ENCODE assay signal across 1 cellular context in genomic region chr6:109978174-109979032, GRCh38.
TF ChIP-seq lines count a peak whose summit lies in the region.

A gene with protein sequence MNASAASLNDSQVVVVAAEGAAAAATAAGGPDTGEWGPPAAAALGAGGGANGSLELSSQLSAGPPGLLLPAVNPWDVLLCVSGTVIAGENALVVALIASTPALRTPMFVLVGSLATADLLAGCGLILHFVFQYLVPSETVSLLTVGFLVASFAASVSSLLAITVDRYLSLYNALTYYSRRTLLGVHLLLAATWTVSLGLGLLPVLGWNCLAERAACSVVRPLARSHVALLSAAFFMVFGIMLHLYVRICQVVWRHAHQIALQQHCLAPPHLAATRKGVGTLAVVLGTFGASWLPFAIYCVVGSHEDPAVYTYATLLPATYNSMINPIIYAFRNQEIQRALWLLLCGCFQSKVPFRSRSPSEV (plus strand): TSS chr6:109978311. CDS start chr6:109979113, 802 bp downstream.

TF ChIP-seq in HepG2, 621 proteins besides CTCF, POLR2A, EP300 and RAD21 (continued from another document and continues in another):
- TF ChIP-seq, protein P1, sequence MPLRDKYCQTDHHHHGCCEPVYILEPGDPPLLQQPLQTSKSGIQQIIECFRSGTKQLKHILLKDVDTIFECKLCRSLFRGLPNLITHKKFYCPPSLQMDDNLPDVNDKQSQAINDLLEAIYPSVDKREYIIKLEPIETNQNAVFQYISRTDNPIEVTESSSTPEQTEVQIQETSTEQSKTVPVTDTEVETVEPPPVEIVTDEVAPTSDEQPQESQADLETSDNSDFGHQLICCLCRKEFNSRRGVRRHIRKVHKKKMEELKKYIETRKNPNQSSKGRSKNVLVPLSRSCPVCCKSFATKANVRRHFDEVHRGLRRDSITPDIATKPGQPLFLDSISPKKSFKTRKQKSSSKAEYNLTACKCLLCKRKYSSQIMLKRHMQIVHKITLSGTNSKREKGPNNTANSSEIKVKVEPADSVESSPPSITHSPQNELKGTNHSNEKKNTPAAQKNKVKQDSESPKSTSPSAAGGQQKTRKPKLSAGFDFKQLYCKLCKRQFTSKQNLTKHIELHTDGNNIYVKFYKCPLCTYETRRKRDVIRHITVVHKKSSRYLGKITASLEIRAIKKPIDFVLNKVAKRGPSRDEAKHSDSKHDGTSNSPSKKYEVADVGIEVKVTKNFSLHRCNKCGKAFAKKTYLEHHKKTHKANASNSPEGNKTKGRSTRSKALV (CRISPR knock-in tag; IDR thresholded peaks at IDR 0.05): peak; percentile 78; the same call in 1 of the 2 replicates
- no peak for TF ChIP-seq IKZF1 (IDR thresholded peaks at IDR 0.05)
- TF ChIP-seq SRSF1 (optimal IDR thresholded peaks at IDR 0.05; ENCODE audit: low read depth, low read length): no peak
- TF ChIP-seq ZNF562 (CRISPR knock-in tag; IDR thresholded peaks at IDR 0.05; ENCODE audit: borderline replicate concordance): no peak
- TF ChIP-seq, protein P2, sequence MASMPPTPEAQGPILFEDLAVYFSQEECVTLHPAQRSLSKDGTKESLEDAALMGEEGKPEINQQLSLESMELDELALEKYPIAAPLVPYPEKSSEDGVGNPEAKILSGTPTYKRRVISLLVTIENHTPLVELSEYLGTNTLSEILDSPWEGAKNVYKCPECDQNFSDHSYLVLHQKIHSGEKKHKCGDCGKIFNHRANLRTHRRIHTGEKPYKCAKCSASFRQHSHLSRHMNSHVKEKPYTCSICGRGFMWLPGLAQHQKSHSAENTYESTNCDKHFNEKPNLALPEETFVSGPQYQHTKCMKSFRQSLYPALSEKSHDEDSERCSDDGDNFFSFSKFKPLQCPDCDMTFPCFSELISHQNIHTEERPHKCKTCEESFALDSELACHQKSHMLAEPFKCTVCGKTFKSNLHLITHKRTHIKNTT (CRISPR knock-in tag; IDR thresholded peaks at IDR 0.05): no peak
- TF ChIP-seq GLI4 (CRISPR knock-in tag; IDR thresholded peaks at IDR 0.05; ENCODE audit: borderline replicate concordance): no peak
- TF ChIP-seq, protein P3, sequence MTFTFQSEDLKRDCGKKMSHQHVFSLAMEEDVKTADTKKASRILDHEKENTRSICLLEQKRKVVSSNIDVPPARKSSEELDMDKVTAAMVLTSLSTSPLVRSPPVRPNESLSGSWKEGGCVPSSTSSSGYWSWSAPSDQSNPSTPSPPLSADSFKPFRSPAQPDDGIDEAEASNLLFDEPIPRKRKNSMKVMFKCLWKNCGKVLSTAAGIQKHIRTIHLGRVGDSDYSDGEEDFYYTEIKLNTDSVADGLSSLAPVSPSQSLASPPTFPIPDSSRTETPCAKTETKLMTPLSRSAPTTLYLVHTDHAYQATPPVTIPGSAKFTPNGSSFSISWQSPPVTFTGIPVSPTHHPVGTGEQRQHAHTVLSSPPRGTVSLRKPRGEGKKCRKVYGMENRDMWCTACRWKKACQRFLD (CRISPR knock-in tag; IDR thresholded peaks at IDR 0.05; ENCODE audit: borderline replicate concordance): 0 out of 2 replicates have a peak, but pooled peaks have one; percentile 76
- TF ChIP-seq ZNF136 (CRISPR knock-in tag; IDR thresholded peaks at IDR 0.05; ENCODE audit: low read depth): no peak
- TF ChIP-seq JARID2 (CRISPR knock-in tag; IDR thresholded peaks at IDR 0.05; ENCODE audit: insufficient replicate concordance): no peak
- no peak for TF ChIP-seq ZNF710 (CRISPR knock-in tag; IDR thresholded peaks at IDR 0.05; ENCODE audit: borderline replicate concordance)
- TF ChIP-seq ZFP1 (CRISPR knock-in tag; IDR thresholded peaks at IDR 0.05): no peak
- peak; percentile 44; the same call in 1 of the 2 replicates for TF ChIP-seq ZNF367 (CRISPR knock-in tag; IDR thresholded peaks at IDR 0.05; ENCODE audit: borderline replicate concordance)
- TF ChIP-seq, protein P4, sequence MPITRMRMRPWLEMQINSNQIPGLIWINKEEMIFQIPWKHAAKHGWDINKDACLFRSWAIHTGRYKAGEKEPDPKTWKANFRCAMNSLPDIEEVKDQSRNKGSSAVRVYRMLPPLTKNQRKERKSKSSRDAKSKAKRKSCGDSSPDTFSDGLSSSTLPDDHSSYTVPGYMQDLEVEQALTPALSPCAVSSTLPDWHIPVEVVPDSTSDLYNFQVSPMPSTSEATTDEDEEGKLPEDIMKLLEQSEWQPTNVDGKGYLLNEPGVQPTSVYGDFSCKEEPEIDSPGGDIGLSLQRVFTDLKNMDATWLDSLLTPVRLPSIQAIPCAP (CRISPR knock-in tag; IDR thresholded peaks at IDR 0.05; ENCODE audit: low read depth): no peak
- no peak for TF ChIP-seq ZSCAN29 (CRISPR knock-in tag; conservative IDR thresholded peaks at IDR 0.05)
- no peak for TF ChIP-seq NR3C1 (CRISPR knock-in tag; IDR thresholded peaks at IDR 0.05)
- TF ChIP-seq, protein P5, sequence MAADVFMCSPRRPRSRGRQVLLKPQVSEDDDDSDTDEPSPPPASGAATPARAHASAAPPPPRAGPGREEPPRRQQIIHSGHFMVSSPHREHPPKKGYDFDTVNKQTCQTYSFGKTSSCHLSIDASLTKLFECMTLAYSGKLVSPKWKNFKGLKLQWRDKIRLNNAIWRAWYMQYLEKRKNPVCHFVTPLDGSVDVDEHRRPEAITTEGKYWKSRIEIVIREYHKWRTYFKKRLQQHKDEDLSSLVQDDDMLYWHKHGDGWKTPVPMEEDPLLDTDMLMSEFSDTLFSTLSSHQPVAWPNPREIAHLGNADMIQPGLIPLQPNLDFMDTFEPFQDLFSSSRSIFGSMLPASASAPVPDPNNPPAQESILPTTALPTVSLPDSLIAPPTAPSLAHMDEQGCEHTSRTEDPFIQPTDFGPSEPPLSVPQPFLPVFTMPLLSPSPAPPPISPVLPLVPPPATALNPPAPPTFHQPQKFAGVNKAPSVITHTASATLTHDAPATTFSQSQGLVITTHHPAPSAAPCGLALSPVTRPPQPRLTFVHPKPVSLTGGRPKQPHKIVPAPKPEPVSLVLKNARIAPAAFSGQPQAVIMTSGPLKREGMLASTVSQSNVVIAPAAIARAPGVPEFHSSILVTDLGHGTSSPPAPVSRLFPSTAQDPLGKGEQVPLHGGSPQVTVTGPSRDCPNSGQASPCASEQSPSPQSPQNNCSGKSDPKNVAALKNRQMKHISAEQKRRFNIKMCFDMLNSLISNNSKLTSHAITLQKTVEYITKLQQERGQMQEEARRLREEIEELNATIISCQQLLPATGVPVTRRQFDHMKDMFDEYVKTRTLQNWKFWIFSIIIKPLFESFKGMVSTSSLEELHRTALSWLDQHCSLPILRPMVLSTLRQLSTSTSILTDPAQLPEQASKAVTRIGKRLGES (CRISPR knock-in tag; IDR thresholded peaks at IDR 0.05; ENCODE audit: borderline replicate concordance): peak; percentile 73; the same call in 1 of the 2 replicates
- TF ChIP-seq, protein P6, sequence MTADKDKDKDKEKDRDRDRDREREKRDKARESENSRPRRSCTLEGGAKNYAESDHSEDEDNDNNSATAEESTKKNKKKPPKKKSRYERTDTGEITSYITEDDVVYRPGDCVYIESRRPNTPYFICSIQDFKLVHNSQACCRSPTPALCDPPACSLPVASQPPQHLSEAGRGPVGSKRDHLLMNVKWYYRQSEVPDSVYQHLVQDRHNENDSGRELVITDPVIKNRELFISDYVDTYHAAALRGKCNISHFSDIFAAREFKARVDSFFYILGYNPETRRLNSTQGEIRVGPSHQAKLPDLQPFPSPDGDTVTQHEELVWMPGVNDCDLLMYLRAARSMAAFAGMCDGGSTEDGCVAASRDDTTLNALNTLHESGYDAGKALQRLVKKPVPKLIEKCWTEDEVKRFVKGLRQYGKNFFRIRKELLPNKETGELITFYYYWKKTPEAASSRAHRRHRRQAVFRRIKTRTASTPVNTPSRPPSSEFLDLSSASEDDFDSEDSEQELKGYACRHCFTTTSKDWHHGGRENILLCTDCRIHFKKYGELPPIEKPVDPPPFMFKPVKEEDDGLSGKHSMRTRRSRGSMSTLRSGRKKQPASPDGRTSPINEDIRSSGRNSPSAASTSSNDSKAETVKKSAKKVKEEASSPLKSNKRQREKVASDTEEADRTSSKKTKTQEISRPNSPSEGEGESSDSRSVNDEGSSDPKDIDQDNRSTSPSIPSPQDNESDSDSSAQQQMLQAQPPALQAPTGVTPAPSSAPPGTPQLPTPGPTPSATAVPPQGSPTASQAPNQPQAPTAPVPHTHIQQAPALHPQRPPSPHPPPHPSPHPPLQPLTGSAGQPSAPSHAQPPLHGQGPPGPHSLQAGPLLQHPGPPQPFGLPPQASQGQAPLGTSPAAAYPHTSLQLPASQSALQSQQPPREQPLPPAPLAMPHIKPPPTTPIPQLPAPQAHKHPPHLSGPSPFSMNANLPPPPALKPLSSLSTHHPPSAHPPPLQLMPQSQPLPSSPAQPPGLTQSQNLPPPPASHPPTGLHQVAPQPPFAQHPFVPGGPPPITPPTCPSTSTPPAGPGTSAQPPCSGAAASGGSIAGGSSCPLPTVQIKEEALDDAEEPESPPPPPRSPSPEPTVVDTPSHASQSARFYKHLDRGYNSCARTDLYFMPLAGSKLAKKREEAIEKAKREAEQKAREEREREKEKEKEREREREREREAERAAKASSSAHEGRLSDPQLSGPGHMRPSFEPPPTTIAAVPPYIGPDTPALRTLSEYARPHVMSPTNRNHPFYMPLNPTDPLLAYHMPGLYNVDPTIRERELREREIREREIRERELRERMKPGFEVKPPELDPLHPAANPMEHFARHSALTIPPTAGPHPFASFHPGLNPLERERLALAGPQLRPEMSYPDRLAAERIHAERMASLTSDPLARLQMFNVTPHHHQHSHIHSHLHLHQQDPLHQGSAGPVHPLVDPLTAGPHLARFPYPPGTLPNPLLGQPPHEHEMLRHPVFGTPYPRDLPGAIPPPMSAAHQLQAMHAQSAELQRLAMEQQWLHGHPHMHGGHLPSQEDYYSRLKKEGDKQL (CRISPR knock-in tag; IDR thresholded peaks at IDR 0.05; ENCODE audit: low read depth): no peak
- TF ChIP-seq HOXD1 (CRISPR knock-in tag; IDR thresholded peaks at IDR 0.05): peak; percentile 78
- TF ChIP-seq PPARG (CRISPR knock-in tag; conservative IDR thresholded peaks at IDR 0.05): peak; percentile 47; the same call in 1 of the 2 replicates
- TF ChIP-seq ZFP90 (CRISPR knock-in tag; IDR thresholded peaks at IDR 0.05; ENCODE audit: borderline replicate concordance): peak; percentile 77; the same call in 1 of the 2 replicates
- TF ChIP-seq ZNF670 (CRISPR knock-in tag; IDR thresholded peaks at IDR 0.05; ENCODE audit: borderline replicate concordance): peak; percentile 63; the same call in 1 of the 2 replicates
- TF ChIP-seq, protein P7, sequence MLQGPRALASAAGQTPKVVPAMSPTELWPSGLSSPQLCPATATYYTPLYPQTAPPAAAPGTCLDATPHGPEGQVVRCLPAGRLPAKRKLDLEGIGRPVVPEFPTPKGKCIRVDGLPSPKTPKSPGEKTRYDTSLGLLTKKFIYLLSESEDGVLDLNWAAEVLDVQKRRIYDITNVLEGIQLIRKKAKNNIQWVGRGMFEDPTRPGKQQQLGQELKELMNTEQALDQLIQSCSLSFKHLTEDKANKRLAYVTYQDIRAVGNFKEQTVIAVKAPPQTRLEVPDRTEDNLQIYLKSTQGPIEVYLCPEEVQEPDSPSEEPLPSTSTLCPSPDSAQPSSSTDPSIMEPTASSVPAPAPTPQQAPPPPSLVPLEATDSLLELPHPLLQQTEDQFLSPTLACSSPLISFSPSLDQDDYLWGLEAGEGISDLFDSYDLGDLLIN (CRISPR knock-in tag; IDR thresholded peaks at IDR 0.05; ENCODE audit: borderline replicate concordance): peak; percentile 75; the same call in 1 of the 2 replicates
- TF ChIP-seq, protein P8, sequence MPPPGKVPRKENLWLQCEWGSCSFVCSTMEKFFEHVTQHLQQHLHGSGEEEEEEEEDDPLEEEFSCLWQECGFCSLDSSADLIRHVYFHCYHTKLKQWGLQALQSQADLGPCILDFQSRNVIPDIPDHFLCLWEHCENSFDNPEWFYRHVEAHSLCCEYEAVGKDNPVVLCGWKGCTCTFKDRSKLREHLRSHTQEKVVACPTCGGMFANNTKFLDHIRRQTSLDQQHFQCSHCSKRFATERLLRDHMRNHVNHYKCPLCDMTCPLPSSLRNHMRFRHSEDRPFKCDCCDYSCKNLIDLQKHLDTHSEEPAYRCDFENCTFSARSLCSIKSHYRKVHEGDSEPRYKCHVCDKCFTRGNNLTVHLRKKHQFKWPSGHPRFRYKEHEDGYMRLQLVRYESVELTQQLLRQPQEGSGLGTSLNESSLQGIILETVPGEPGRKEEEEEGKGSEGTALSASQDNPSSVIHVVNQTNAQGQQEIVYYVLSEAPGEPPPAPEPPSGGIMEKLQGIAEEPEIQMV (CRISPR knock-in tag; IDR thresholded peaks at IDR 0.05; ENCODE audit: low read depth): peak; percentile 58; the same call in 1 of the 2 replicates
- TF ChIP-seq NPAS2 (CRISPR knock-in tag; IDR thresholded peaks at IDR 0.05; ENCODE audit: borderline replicate concordance): no peak
- 0 out of 2 replicates have a peak, but pooled peaks have one; percentile 44 for TF ChIP-seq ZNF205 (CRISPR knock-in tag; IDR thresholded peaks at IDR 0.05)
- TF ChIP-seq ZNF432 (CRISPR knock-in tag; IDR thresholded peaks at IDR 0.05; ENCODE audit: borderline replicate concordance): no peak
- no peak for TF ChIP-seq PRMT3 (CRISPR knock-in tag; IDR thresholded peaks at IDR 0.05; ENCODE audit: borderline replicate concordance, low read depth)
- TF ChIP-seq JUND (CRISPR knock-in tag; IDR thresholded peaks at IDR 0.05): no peak
- no peak for TF ChIP-seq MBNL3 (CRISPR knock-in tag; conservative IDR thresholded peaks at IDR 0.05)
- TF ChIP-seq NFE2L1 (CRISPR knock-in tag; IDR thresholded peaks at IDR 0.05; ENCODE audit: borderline replicate concordance): no peak
